ENCODE assay signal across 8 cellular contexts in the genomic region with DNA sequence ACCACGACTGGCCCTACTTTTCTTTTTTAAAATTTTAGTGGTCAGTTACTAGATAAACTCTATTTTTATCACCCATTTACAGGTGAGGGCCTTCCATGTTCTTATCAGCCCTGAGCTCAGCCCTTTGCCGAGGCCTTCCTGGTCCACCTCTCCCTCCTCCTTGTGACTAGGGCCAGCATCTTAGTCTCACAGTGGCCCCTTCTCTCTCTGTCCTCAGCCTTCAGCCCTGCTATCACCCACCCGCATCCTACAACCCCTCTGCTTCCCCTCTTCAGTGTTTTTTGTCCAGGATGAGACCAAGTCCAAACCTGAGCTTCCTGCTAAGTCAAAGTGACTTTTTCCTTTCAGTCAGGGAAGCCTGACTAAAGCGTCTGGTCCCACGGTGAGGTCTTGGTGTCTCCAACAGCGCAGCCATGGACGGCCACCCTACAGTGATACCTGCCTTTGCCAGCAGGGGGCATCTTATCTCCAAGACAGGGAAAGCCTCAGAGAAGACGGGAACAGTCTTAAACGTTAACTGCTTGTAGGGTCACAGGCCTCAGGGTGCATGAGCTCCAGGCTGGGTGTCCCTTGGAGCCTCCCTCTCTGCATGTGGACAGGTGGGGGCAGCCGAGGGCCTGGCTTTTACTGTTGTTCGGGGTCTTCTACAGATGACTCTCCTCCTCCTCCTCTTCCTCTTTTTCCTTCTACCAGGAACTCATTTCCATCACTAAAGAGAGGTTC. TPM values are rescaled to one million over a fixed set of nuclear protein-coding genes. Genes with fewer than 3 reads are reported as not detected.
DNase-seq lines count a peak whose midpoint lies in the region; ATAC-seq and TF ChIP-seq lines count a peak whose summit lies in the region.

No MANE protein-coding gene starts in this region.

- H3K4me1 Mint-ChIP-seq in CD8-positive, alpha-beta memory T cell: peaks cover 17 to 48% (median 25%) of the 10 kb centered on the region in 3 donors
- peaks cover 35% of the 10 kb centered on the region for H3K4me1 Mint-ChIP-seq in activated CD8-positive, alpha-beta memory T cell treated with anti-CD3 and anti-CD28 coated beads, Interleukin-2, amount 10 ng/mL, durations not matched to agents 7 days and 5 days
- peaks cover 9% of the 10 kb centered on the region for H3K4me1 Mint-ChIP-seq in nephron progenitor cell

- peak; percentile 40 to 67 (median 50) for TF ChIP-seq CTCF in esophagus muscularis mucosa (IDR thresholded peaks at IDR 0.05)
- peak; percentile 60 for TF ChIP-seq CTCF in nephron progenitor cell (IDR thresholded peaks at IDR 0.05)
- peak; percentile 52 for TF ChIP-seq CTCF in thoracic aorta (IDR thresholded peaks at IDR 0.05)

- no peak for TF ChIP-seq EP300 in esophagus muscularis mucosa (IDR thresholded peaks at IDR 0.05)

- H3K27me3 ChIP-seq in CD8-positive, alpha-beta memory T cell (ENCODE audit: insufficient read depth, low read length, poor library complexity, severe bottlenecking): no peaks in the 10 kb centered on the region
- H3K27me3 ChIP-seq in esophagus muscularis mucosa (peaks cover 0 to 3% (median 0%) of the 10 kb centered on the region in 4 donors), thoracic aorta (replicated peaks; ENCODE audit: insufficient read depth) (no peaks in the 10 kb centered on the region)

- H3K27me3 Mint-ChIP-seq in CD8-positive, alpha-beta memory T cell: peaks cover 0 to 10% of the 10 kb centered on the region in 2 donors
- H3K27me3 Mint-ChIP-seq in activated CD8-positive, alpha-beta memory T cell treated with anti-CD3 and anti-CD28 coated beads, Interleukin-2, amount 10 ng/mL, durations not matched to agents 7 days and 5 days: no peaks in the 10 kb centered on the region
- peaks cover 7% of the 10 kb centered on the region for H3K27me3 Mint-ChIP-seq in nephron progenitor cell (ENCODE audit: low read depth, poor library complexity)

- H3K27ac Mint-ChIP-seq in CD8-positive, alpha-beta memory T cell: peak overlapping the region in 2 of 8 donors; percentile 70 to 96
- peak overlapping the region; percentile 57 for H3K27ac Mint-ChIP-seq in activated CD8-positive, alpha-beta memory T cell treated with anti-CD3 and anti-CD28 coated beads, Interleukin-2, amount 10 ng/mL, durations not matched to agents 7 days and 5 days
- no peak overlapping the region for H3K27ac Mint-ChIP-seq in nephron progenitor cell

- no peak overlapping the region for H3K4me3 ChIP-seq in CD8-positive, alpha-beta memory T cell (ENCODE audit: low read length)
- H3K4me3 ChIP-seq in esophagus muscularis mucosa (no peak overlapping the region), thoracic aorta (no peak overlapping the region)

- DNase-seq in CD8-positive, alpha-beta memory T cell: peak; percentile 40 to 80 (median 49)
- peak; percentile 2 for DNase-seq in NCI-H748 treated with DMSO at 0.1 percent for 48 hours (lab: John Stamatoyannopoulos, UW)
- peak; percentile 80 for DNase-seq in activated CD8-positive, alpha-beta memory T cell treated with anti-CD3 and anti-CD28 coated beads, Interleukin-2, amount 10 ng/mL, durations not matched to agents 7 days and 5 days
- DNase-seq in esophagus muscularis mucosa (ENCODE audit: extremely low spot score): no peak
- peak; percentile 75 for DNase-seq in nephron progenitor cell
- no peak for DNase-seq in thoracic aorta (ENCODE audit: low spot score)

- no peaks in the 10 kb centered on the region for H3K36me3 Mint-ChIP-seq in CD8-positive, alpha-beta memory T cell
- peaks cover 3% of the 10 kb centered on the region for H3K36me3 Mint-ChIP-seq in activated CD8-positive, alpha-beta memory T cell treated with anti-CD3 and anti-CD28 coated beads, Interleukin-2, amount 10 ng/mL, durations not matched to agents 7 days and 5 days
- peaks cover 3% of the 10 kb centered on the region for H3K36me3 Mint-ChIP-seq in nephron progenitor cell (ENCODE audit: low read depth)

- CTCF ChIA-PET in CD8-positive, alpha-beta memory T cell (lab: Charles Lee): interaction anchor here (1.0 to 1.2 kb wide), 3 partner anchors 16 to 44 kb away, joined by 3 to 4 read pairs (median 4); no protein-coding TSS in a partner anchor
- CTCF ChIA-PET in activated CD8-positive, alpha-beta memory T cell treated with anti-CD3 and anti-CD28 coated beads, Interleukin-2, amount 10 ng/mL, durations not matched to agents 7 days and 5 days (lab: Charles Lee): interaction anchor here (0.9 to 1.4 kb wide), 6 partner anchors 8 to 463 kb away, joined by 3 to 6 read pairs (median 3); no protein-coding TSS in a partner anchor

- no peaks in the 10 kb centered on the region for H3K9me3 ChIP-seq in CD8-positive, alpha-beta memory T cell (ENCODE audit: low read length)
- H3K9me3 ChIP-seq in esophagus muscularis mucosa (no peaks in the 10 kb centered on the region), thoracic aorta (no peaks in the 10 kb centered on the region)

- H3K27ac ChIP-seq in CD8-positive, alpha-beta memory T cell (ENCODE audit: low read depth, low read length): no peak overlapping the region
- H3K27ac ChIP-seq in esophagus muscularis mucosa (replicated peaks in 1 of 4) (no peak overlapping the region), thoracic aorta (no peak overlapping the region)

- TF ChIP-seq POLR2A in esophagus muscularis mucosa (IDR thresholded peaks at IDR 0.05; ENCODE audit: low read depth): no peak

- 44% methylated on average over 11 of the region's 11 CpGs for WGBS in esophagus muscularis mucosa

- no peaks in the 10 kb centered on the region for H3K36me3 ChIP-seq in CD8-positive, alpha-beta memory T cell (ENCODE audit: insufficient read depth, low read length)
- H3K36me3 ChIP-seq in esophagus muscularis mucosa (no peaks in the 10 kb centered on the region), thoracic aorta (no peaks in the 10 kb centered on the region)

- intact Hi-C loops in esophagus muscularis mucosa (cut with DNase I): no loop called here

- H3K9me3 Mint-ChIP-seq in CD8-positive, alpha-beta memory T cell: no peaks in the 10 kb centered on the region
- no peaks in the 10 kb centered on the region for H3K9me3 Mint-ChIP-seq in activated CD8-positive, alpha-beta memory T cell treated with anti-CD3 and anti-CD28 coated beads, Interleukin-2, amount 10 ng/mL, durations not matched to agents 7 days and 5 days (ENCODE audit: low read depth)
- peaks cover 67% of the 10 kb centered on the region for H3K9me3 Mint-ChIP-seq in nephron progenitor cell

- peak overlapping the region in 2 of 7 donors; percentile 14 to 37 for H3K4me3 Mint-ChIP-seq in CD8-positive, alpha-beta memory T cell
- no peak overlapping the region for H3K4me3 Mint-ChIP-seq in activated CD8-positive, alpha-beta memory T cell treated with anti-CD3 and anti-CD28 coated beads, Interleukin-2, amount 10 ng/mL, durations not matched to agents 7 days and 5 days
- H3K4me3 Mint-ChIP-seq in nephron progenitor cell: no peak overlapping the region

- peaks cover 19% of the 10 kb centered on the region for H3K4me1 ChIP-seq in CD8-positive, alpha-beta memory T cell (ENCODE audit: insufficient read depth, low read length)
- H3K4me1 ChIP-seq in esophagus muscularis mucosa: peaks cover 5 to 10% (median 7%) of the 10 kb centered on the region in 4 donors
- no peaks in the 10 kb centered on the region for H3K4me1 ChIP-seq in thoracic aorta (ENCODE audit: control insufficient read depth in 1 of 2, low read depth in 2 of 2)

- ATAC-seq in GM21737 (IDR thresholded peaks at IDR 0.05; ENCODE audit: unreplicated experiment) (peak; percentile 57), thoracic aorta (ENCODE audit: insufficient number of reproducible peaks, low FRiP score, low read depth) (no peak), HG03439 (IDR thresholded peaks at IDR 0.05; ENCODE audit: unreplicated experiment) (no peak)
- ATAC-seq in activated CD8-positive, alpha-beta memory T cell treated with anti-CD3 and anti-CD28 coated beads, Interleukin-2, amount 10 ng/mL, durations not matched to agents 7 days and 5 days: peak; percentile 85

- POLR2A ChIA-PET in CD8-positive, alpha-beta memory T cell (lab: Charles Lee): no interaction called here

RNA-seq across cellular contexts. Expression of a gene that starts 11.7 kb away (rescaled TPM):
- total RNA-seq in CD8-positive, alpha-beta memory T cell: not detected
- not detected for polyA plus RNA-seq in CD8-positive, alpha-beta memory T cell
- not detected for total RNA-seq in activated CD8-positive, alpha-beta memory T cell treated with anti-CD3 and anti-CD28 coated beads, Interleukin-2, amount 10 ng/mL, durations not matched to agents 7 days and 5 days
- total RNA-seq in esophagus muscularis mucosa: 1 to 10 TPM in 1 of 4 donors, not detected in 3; 1.2 TPM
- not detected for total RNA-seq in thoracic aorta

RNA-seq across cellular contexts. Expression of a gene that starts 22.2 kb away (rescaled TPM):
- total RNA-seq in CD8-positive, alpha-beta memory T cell: 1 to 10 TPM; 4.5 to 6.0 TPM
- 8.1 TPM for polyA plus RNA-seq in CD8-positive, alpha-beta memory T cell
- total RNA-seq in activated CD8-positive, alpha-beta memory T cell treated with anti-CD3 and anti-CD28 coated beads, Interleukin-2, amount 10 ng/mL, durations not matched to agents 7 days and 5 days: 10 to 100 TPM; 13.9 to 14.4 TPM
- total RNA-seq in esophagus muscularis mucosa (10 to 100 TPM; 13.8 to 27.0 (median 16.4) TPM), thoracic aorta (10 to 100 TPM; 12.6 to 14.8 TPM)

RNA-seq across cellular contexts. Expression of a gene that starts 27.3 kb away (rescaled TPM):
- 10 to 100 TPM; 10.5 to 11.2 TPM for total RNA-seq in CD8-positive, alpha-beta memory T cell
- polyA plus RNA-seq in CD8-positive, alpha-beta memory T cell: 1.6 TPM
- total RNA-seq in activated CD8-positive, alpha-beta memory T cell treated with anti-CD3 and anti-CD28 coated beads, Interleukin-2, amount 10 ng/mL, durations not matched to agents 7 days and 5 days: 10 to 100 TPM; 26.8 to 82.1 TPM
- not detected for total RNA-seq in esophagus muscularis mucosa
- total RNA-seq in thoracic aorta: not detected

RNA-seq across cellular contexts. Expression of a gene that starts 30.1 kb away (rescaled TPM):
- not detected for total RNA-seq in CD8-positive, alpha-beta memory T cell
- not detected for polyA plus RNA-seq in CD8-positive, alpha-beta memory T cell
- total RNA-seq in activated CD8-positive, alpha-beta memory T cell treated with anti-CD3 and anti-CD28 coated beads, Interleukin-2, amount 10 ng/mL, durations not matched to agents 7 days and 5 days: not detected
- not detected for total RNA-seq in esophagus muscularis mucosa
- not detected for total RNA-seq in thoracic aorta

RNA-seq across cellular contexts. Expression of a gene that starts 39.6 kb away (rescaled TPM):
- not detected for total RNA-seq in CD8-positive, alpha-beta memory T cell
- polyA plus RNA-seq in CD8-positive, alpha-beta memory T cell: not detected
- not detected for total RNA-seq in activated CD8-positive, alpha-beta memory T cell treated with anti-CD3 and anti-CD28 coated beads, Interleukin-2, amount 10 ng/mL, durations not matched to agents 7 days and 5 days
- total RNA-seq in esophagus muscularis mucosa (not detected), thoracic aorta (not detected)

Comparison
In these comparisons a context has a peak if more than half of its experiments do, and no peak if none do; other contexts are left out.
1. DNase-seq: peak in CD8-positive, alpha-beta memory T cell (5 of 5), NCI-H748 treated with DMSO at 0.1 percent for 48 hours (single experiment), activated CD8-positive, alpha-beta memory T cell treated with anti-CD3 and anti-CD28 coated beads, Interleukin-2, amount 10 ng/mL, durations not matched to agents 7 days and 5 days (single experiment) and nephron progenitor cell (single experiment); none in esophagus muscularis mucosa (single experiment) and thoracic aorta (single experiment).
2. ATAC-seq: peak in GM21737 (single experiment) and activated CD8-positive, alpha-beta memory T cell treated with anti-CD3 and anti-CD28 coated beads, Interleukin-2, amount 10 ng/mL, durations not matched to agents 7 days and 5 days (single experiment); none in thoracic aorta (single experiment) and HG03439 (single experiment).
3. RNA of a gene that starts 27.3 kb away (total RNA-seq): 26.8 to 82.1 TPM in activated CD8-positive, alpha-beta memory T cell treated with anti-CD3 and anti-CD28 coated beads, Interleukin-2, amount 10 ng/mL, durations not matched to agents 7 days and 5 days and 10.5 to 11.2 TPM in CD8-positive, alpha-beta memory T cell; not detected in esophagus muscularis mucosa and not detected in thoracic aorta; every median in the first group is over 10 times any median in the second.
4. Peak in every context shown above with its lines, with median percentiles within 50 percentile points of each other: CTCF ChIP-seq.